Comparison of ENCODE assay signal across 11 cellular contexts in genomic region chr9:124079176-124079925, GRCh38.
DNase-seq lines count a peak whose midpoint lies in the region; ATAC-seq, FAIRE-seq and TF ChIP-seq lines count a peak whose summit lies in the region.
"Had no signal": no experiment of that assay in that cellular context is flagged by ENCODE, and none has a peak within 500 bp of the region (broad histone marks: within the 10 kb centered on the region; RNA-seq: fewer than 3 reads in every experiment).

No MANE protein-coding gene starts in this region.

- H3K4me1 Mint-ChIP-seq in activated T-helper 2 cell treated with anti-CD3 and anti-CD28 coated beads, Interferon-gamma antibody, Interleukin-2, Interleukin-4, amounts not matched to agents 10 μg/mL and 5 μg/mL and 100 μg/mL, durations not matched to agents 14 hours and 24 hours and 36 hours (ENCODE audit: low read depth), result no peaks in the 10 kb centered on the region
- H3K4me1 Mint-ChIP-seq: neural crest cell had no signal

- H3K4me1 ChIP-seq in colonic mucosa, result no peaks in the 10 kb centered on the region

- H3K36me3 ChIP-seq in colonic mucosa, result no peaks in the 10 kb centered on the region

- no peaks in the 10 kb centered on the region for H3K9me3 Mint-ChIP-seq in activated T-helper 2 cell treated with anti-CD3 and anti-CD28 coated beads, Interferon-gamma antibody, Interleukin-2, Interleukin-4, amounts not matched to agents 10 μg/mL and 5 μg/mL and 100 μg/mL, durations not matched to agents 14 hours and 24 hours and 36 hours
- H3K9me3 Mint-ChIP-seq: activated T-cell treated with anti-CD3 and anti-CD28 coated beads, Interleukin-2, amount 50 U/mL, for 4 hours; neural crest cell had no signal

- no peak for ATAC-seq in left lobe of liver
- ATAC-seq: activated T-cell treated with anti-CD3 and anti-CD28 coated beads, Interleukin-2, amount 50 U/mL, for 4 hours had no signal

- FAIRE-seq in D721Med (lab: Jason Lieb, UNC), result no peak
- FAIRE-seq: G401.6 had no signal

- TF ChIP-seq CTCF in colonic mucosa (IDR thresholded peaks at IDR 0.05) (no peak), D721Med (IDR thresholded peaks at IDR 0.05; ENCODE audit: insufficient read depth, missing control alignments) (no peak)

- H3K27me3 ChIP-seq in colonic mucosa, result no peaks in the 10 kb centered on the region

- intact Hi-C loops in activated T-helper 2 cell treated with anti-CD3 and anti-CD28 coated beads, Interferon-gamma antibody, Interleukin-2, Interleukin-4, amounts not matched to agents 10 μg/mL and 5 μg/mL and 100 μg/mL, durations not matched to agents 14 hours and 24 hours and 36 hours (cut with micrococcal nuclease), result no loop called here
- intact Hi-C loops in colonic mucosa (cut with DNase I), result no loop called here

- no peak overlapping the region for H3K27ac ChIP-seq in colonic mucosa

- H3K36me3 Mint-ChIP-seq in activated T-helper 2 cell treated with anti-CD3 and anti-CD28 coated beads, Interferon-gamma antibody, Interleukin-2, Interleukin-4, amounts not matched to agents 10 μg/mL and 5 μg/mL and 100 μg/mL, durations not matched to agents 14 hours and 24 hours and 36 hours (ENCODE audit: low read depth), result no peaks in the 10 kb centered on the region

- no peak overlapping the region for H3K9ac ChIP-seq in colonic mucosa (ENCODE audit: low read depth in 2 of 2, low read length in 2 of 2)

- H3K27me3 Mint-ChIP-seq in activated T-helper 2 cell treated with anti-CD3 and anti-CD28 coated beads, Interferon-gamma antibody, Interleukin-2, Interleukin-4, amounts not matched to agents 10 μg/mL and 5 μg/mL and 100 μg/mL, durations not matched to agents 14 hours and 24 hours and 36 hours (ENCODE audit: low read depth), result peaks cover 13% of the 10 kb centered on the region

- H3K27ac Mint-ChIP-seq in activated T-helper 2 cell treated with anti-CD3 and anti-CD28 coated beads, Interferon-gamma antibody, Interleukin-2, Interleukin-4, amounts not matched to agents 10 μg/mL and 5 μg/mL and 100 μg/mL, durations not matched to agents 14 hours and 24 hours and 36 hours, result no peak overlapping the region

- H3K9me3 ChIP-seq in colonic mucosa, result no peaks in the 10 kb centered on the region

- no peak overlapping the region for H3K4me3 Mint-ChIP-seq in activated T-helper 2 cell treated with anti-CD3 and anti-CD28 coated beads, Interferon-gamma antibody, Interleukin-2, Interleukin-4, amounts not matched to agents 10 μg/mL and 5 μg/mL and 100 μg/mL, durations not matched to agents 14 hours and 24 hours and 36 hours (ENCODE audit: low read depth)
- H3K4me3 Mint-ChIP-seq: activated T-cell treated with anti-CD3 and anti-CD28 coated beads, Interleukin-2, amount 50 U/mL, for 4 hours; neural crest cell had no signal

- DNase-seq in Daoy (ENCODE audit: low read depth) (peak; percentile 80), NCI-H510A treated with DMSO at 0.1 percent for 48 hours (lab: John Stamatoyannopoulos, UW) (peak; percentile 48), dermis microvascular lymphatic vessel endothelial cell (ENCODE audit: low read depth in 2 of 2) (peak; percentile 62 to 74), middle frontal gyrus (ENCODE audit: extremely low spot score, low spot score) (peak; percentile 24), colonic mucosa (no peak), left lobe of liver (ENCODE audit: low spot score) (no peak), D721Med (ENCODE audit: insufficient read length, low spot score) (no peak)
- no peak for DNase-seq in activated T-helper 2 cell treated with anti-CD3 and anti-CD28 coated beads, Interferon-gamma antibody, Interleukin-2, Interleukin-4, amounts not matched to agents 10 μg/mL and 5 μg/mL and 100 μg/mL, durations not matched to agents 14 hours and 24 hours and 36 hours (ENCODE audit: low spot score)
- DNase-seq: activated T-cell treated with anti-CD3 and anti-CD28 coated beads, Interleukin-2, amount 50 U/mL, for 4 hours had no signal

- no peak overlapping the region for H3K4me3 ChIP-seq in colonic mucosa

Comparison
In these comparisons a context has a peak if more than half of its experiments do, and no peak if none do; other contexts are left out.
1. DNase-seq: peak in Daoy (single experiment), NCI-H510A treated with DMSO at 0.1 percent for 48 hours (single experiment), dermis microvascular lymphatic vessel endothelial cell (2 of 2) and middle frontal gyrus (single experiment); none in activated T-helper 2 cell treated with anti-CD3 and anti-CD28 coated beads, Interferon-gamma antibody, Interleukin-2, Interleukin-4, amounts not matched to agents 10 μg/mL and 5 μg/mL and 100 μg/mL, durations not matched to agents 14 hours and 24 hours and 36 hours (single experiment), colonic mucosa (single experiment), left lobe of liver (single experiment) and D721Med (single experiment).